8 cellular contexts compared by ENCODE assay signal in genomic region chr10:96370575-96371157, GRCh38. TPM values are rescaled to one million over a fixed set of nuclear protein-coding genes. Genes with fewer than 3 reads are reported as not detected.
DNase-seq lines count a peak whose midpoint lies in the region; ATAC-seq and TF ChIP-seq lines count a peak whose summit lies in the region.

No MANE protein-coding gene starts in this region.

- H3K9me3 Mint-ChIP-seq in activated B cell treated with CpG ODN at 0.5 μM for 24 hours = no peaks in the 10 kb centered on the region
- H3K9me3 Mint-ChIP-seq in chondrocyte (ENCODE audit: low read depth) = no peaks in the 10 kb centered on the region

- H3K27me3 ChIP-seq in right lobe of liver = no peaks in the 10 kb centered on the region

- H3K27ac Mint-ChIP-seq in activated B cell treated with CpG ODN at 0.5 μM for 24 hours = no peak overlapping the region
- no peak overlapping the region for H3K27ac Mint-ChIP-seq in chondrocyte (ENCODE audit: unreplicated experiment)

- H3K27ac ChIP-seq in right lobe of liver = no peak overlapping the region

- intact Hi-C loops in activated B cell treated with CpG ODN at 0.5 μM for 24 hours (cut with micrococcal nuclease) (no loop called here), right lobe of liver (cut with DNase I) (loop anchor here in 1 of 2 donors (5.0 kb wide), 1 partner anchor 137 kb away; no protein-coding TSS in a partner anchor)

- no peaks in the 10 kb centered on the region for H3K9me3 ChIP-seq in right lobe of liver

- peak; percentile 44 for DNase-seq in NCI-H2171 treated with DMSO at 0.1 percent for 48 hours (lab: John Stamatoyannopoulos, UW)
- DNase-seq in NCI-H2171 (lab: John Stamatoyannopoulos, UW) = no peak
- DNase-seq in NCI-H1105 treated with DMSO at 0.1 percent for 48 hours (lab: John Stamatoyannopoulos, UW) = peak; percentile 12
- DNase-seq in activated B cell treated with CpG ODN at 0.5 μM for 24 hours = peak; percentile 42
- no peak for DNase-seq in chondrocyte (ENCODE audit: low spot score)
- DNase-seq in right lobe of liver = peak in 1 of 3 donors; percentile 33
- peak; percentile 13 for DNase-seq in stimulated activated CD8-positive, alpha-beta memory T cell treated with anti-CD3 and anti-CD28 coated beads, Interleukin-12 subunit alpha, Interleukin-12 subunit beta, amount 100 ng/mL, for 4 hours (ENCODE audit: low read depth)

- H3K4me3 Mint-ChIP-seq in activated B cell treated with CpG ODN at 0.5 μM for 24 hours (no peak overlapping the region), chondrocyte (ENCODE audit: unreplicated experiment) (no peak overlapping the region)

- ATAC-seq in activated B cell treated with CpG ODN at 0.5 μM for 24 hours (ENCODE audit: low read depth) (peak; percentile 43), right lobe of liver (peak; percentile 23 to 51 (median 39)), GM21717 (IDR thresholded peaks at IDR 0.05; ENCODE audit: unreplicated experiment) (no peak)

- POLR2A ChIA-PET in activated B cell treated with CpG ODN at 0.5 μM for 24 hours (lab: Charles Lee) = interaction anchor here (0.7 kb wide), 1 partner anchor 127 kb away, joined by 6 read pairs; no protein-coding TSS in a partner anchor

- H3K27me3 Mint-ChIP-seq in activated B cell treated with CpG ODN at 0.5 μM for 24 hours = peaks cover 10% of the 10 kb centered on the region
- H3K27me3 Mint-ChIP-seq in chondrocyte (ENCODE audit: low read depth) = peaks cover 2% of the 10 kb centered on the region

- H3K36me3 Mint-ChIP-seq in activated B cell treated with CpG ODN at 0.5 μM for 24 hours (ENCODE audit: low read depth) (no peaks in the 10 kb centered on the region), chondrocyte (ENCODE audit: low read depth) (no peaks in the 10 kb centered on the region)

- H3K4me3 ChIP-seq in right lobe of liver = no peak overlapping the region

- no peak for TF ChIP-seq POLR2A in right lobe of liver (IDR thresholded peaks at IDR 0.05)

- 30% methylated on average over 15 of the region's 16 CpGs for WGBS in right lobe of liver (ENCODE audit: insufficient coverage, low coverage, low lambda C conversion rate, missing lambda C conversion rate)

- CTCF ChIA-PET in activated B cell treated with CpG ODN at 0.5 μM for 24 hours (lab: Charles Lee) = interaction anchor here (1.0 to 1.3 kb wide), 6 partner anchors 8 to 840 kb away, joined by 3 to 5 read pairs (median 4); no protein-coding TSS in a partner anchor

- H3K4me1 Mint-ChIP-seq in activated B cell treated with CpG ODN at 0.5 μM for 24 hours (peaks cover 6% of the 10 kb centered on the region), chondrocyte (ENCODE audit: low read depth) (peaks cover 19% of the 10 kb centered on the region)

- peak; percentile 39 for TF ChIP-seq CTCF in activated B cell treated with CpG ODN at 0.5 μM for 24 hours (IDR thresholded peaks at IDR 0.05)
- TF ChIP-seq CTCF in chondrocyte (IDR thresholded peaks at IDR 0.05) = peak; percentile 87
- TF ChIP-seq CTCF in right lobe of liver (IDR thresholded peaks at IDR 0.05) = peak; percentile 65 to 86 (median 79)

- H3K4me1 ChIP-seq in right lobe of liver = peaks cover 0 to 3% (median 0%) of the 10 kb centered on the region in 4 donors

- no peaks in the 10 kb centered on the region for H3K36me3 ChIP-seq in right lobe of liver

RNA-seq across cellular contexts. Expression of gene OPALIN, which starts 11.9 kb away (rescaled TPM):
- total RNA-seq in activated B cell treated with CpG ODN at 0.5 μM for 24 hours = not detected in 2 replicates
- not detected in 3 replicates for total RNA-seq in chondrocyte
- not detected for total RNA-seq in right lobe of liver

Comparison
In these comparisons a context has a peak if more than half of its experiments do, and no peak if none do; other contexts are left out.
1. DNase-seq: peak in NCI-H2171 treated with DMSO at 0.1 percent for 48 hours (single experiment), NCI-H1105 treated with DMSO at 0.1 percent for 48 hours (single experiment), activated B cell treated with CpG ODN at 0.5 μM for 24 hours (single experiment) and stimulated activated CD8-positive, alpha-beta memory T cell treated with anti-CD3 and anti-CD28 coated beads, Interleukin-12 subunit alpha, Interleukin-12 subunit beta, amount 100 ng/mL, for 4 hours (single experiment); none in NCI-H2171 (single experiment) and chondrocyte (single experiment).
2. Peak in every context shown above with its lines, with median percentiles within 50 percentile points of each other: CTCF ChIP-seq.